In the genomic region with DNA sequence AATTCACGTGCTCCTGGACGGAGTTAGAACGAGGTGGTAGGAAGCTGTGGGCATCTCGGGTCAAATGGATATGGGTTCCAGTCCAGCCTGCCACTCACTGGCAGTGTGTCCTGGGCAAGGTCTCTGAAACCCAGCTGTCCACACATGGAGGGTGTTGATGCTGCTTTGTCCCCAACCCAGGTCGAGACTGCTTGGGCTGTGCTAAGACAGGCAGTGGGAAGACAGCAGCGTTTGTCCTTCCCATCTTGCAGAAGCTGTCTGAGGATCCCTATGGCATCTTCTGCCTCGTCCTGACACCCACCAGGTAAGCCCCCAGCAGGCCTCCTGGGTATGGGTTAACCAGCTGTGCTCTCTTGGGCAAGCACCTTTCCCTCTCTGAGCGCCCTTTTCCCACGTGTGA, we compare ENCODE assay signal across 10 cellular contexts. TPM values are rescaled to one million over a fixed set of nuclear protein-coding genes. Genes with fewer than 3 reads are reported as not detected.
A peak's percentile ranks its signal among the peaks of the same experiment; 100 is the strongest.
DNase-seq lines count a peak whose midpoint lies in the region; ATAC-seq and TF ChIP-seq lines count a peak whose summit lies in the region.
"Had no signal": no experiment of that assay in that cellular context is flagged by ENCODE, and none has a peak within 500 bp of the region (broad histone marks: within the 10 kb centered on the region; RNA-seq: fewer than 3 reads in every experiment).

No MANE protein-coding gene starts in this region.

- no peaks in the 10 kb centered on the region for H3K27me3 Mint-ChIP-seq in CD4-positive, CD25-positive, alpha-beta regulatory T cell
- H3K27me3 Mint-ChIP-seq in neural progenitor cell (ENCODE audit: insufficient read depth, low read depth): peaks cover 10% of the 10 kb centered on the region

- H3K4me1 ChIP-seq in CD4-positive, CD25-positive, alpha-beta regulatory T cell (ENCODE audit: control insufficient read depth, insufficient read depth, low read length, poor library complexity, severe bottlenecking): peaks cover 31% of the 10 kb centered on the region
- H3K4me1 ChIP-seq in NT2/D1 (ENCODE audit: insufficient read depth, insufficient read length) (peaks cover 4% of the 10 kb centered on the region), endocrine pancreas (ENCODE audit: control insufficient read depth, insufficient read depth, low read length) (peaks cover 6% of the 10 kb centered on the region), neural progenitor cell (peaks cover 3% of the 10 kb centered on the region)

- peaks cover 9% of the 10 kb centered on the region for H4K20me1 ChIP-seq in neural progenitor cell (ENCODE audit: low read depth)

- peaks cover 47% of the 10 kb centered on the region for H3K79me2 ChIP-seq in neural progenitor cell (ENCODE audit: low read depth)

- H3K36me3 ChIP-seq in CD4-positive, CD25-positive, alpha-beta regulatory T cell (ENCODE audit: control insufficient read depth, insufficient read depth, low read length): peaks cover 31% of the 10 kb centered on the region
- H3K36me3 ChIP-seq in NT2/D1 (ENCODE audit: insufficient read depth, insufficient read length, low read length) (peaks cover 55% of the 10 kb centered on the region), endocrine pancreas (ENCODE audit: control insufficient read depth, insufficient read depth, low read length) (peaks cover 4% of the 10 kb centered on the region), neural progenitor cell (no peaks in the 10 kb centered on the region)

- H3K9me3 Mint-ChIP-seq in CD4-positive, CD25-positive, alpha-beta regulatory T cell: no peaks in the 10 kb centered on the region
- no peaks in the 10 kb centered on the region for H3K9me3 Mint-ChIP-seq in neural progenitor cell

- no peak for DNase-seq in CD4-positive, CD25-positive, alpha-beta regulatory T cell
- DNase-seq in NT2/D1 (ENCODE audit: low read depth, low spot score) (no peak), neural progenitor cell (ENCODE audit: low spot score) (no peak), lower leg skin (ENCODE audit: low spot score in 2 of 2) (no peak)
- DNase-seq: amniotic stem cell, NCI-H1417 had no signal

- peaks cover 19% of the 10 kb centered on the region for H3K36me3 Mint-ChIP-seq in CD4-positive, CD25-positive, alpha-beta regulatory T cell
- peaks cover 5% of the 10 kb centered on the region for H3K36me3 Mint-ChIP-seq in neural progenitor cell

- H3K4me1 Mint-ChIP-seq in CD4-positive, CD25-positive, alpha-beta regulatory T cell: peaks cover 0 to 50% (median 15%) of the 10 kb centered on the region in 4 donors
- H3K4me1 Mint-ChIP-seq in neural progenitor cell: peaks cover 19% of the 10 kb centered on the region

- peak overlapping the region in 3 of 4 donors; percentile 76 to 90 (median 82) for H3K4me3 Mint-ChIP-seq in CD4-positive, CD25-positive, alpha-beta regulatory T cell
- peak overlapping the region; percentile 91 for H3K4me3 Mint-ChIP-seq in neural progenitor cell

- intact Hi-C loops in lower leg skin (cut with DNase I; ENCODE audit: low total_unique reads): no loop called here

- H3K27ac Mint-ChIP-seq in CD4-positive, CD25-positive, alpha-beta regulatory T cell: peak overlapping the region in 2 of 3 donors; percentile 93 to 98
- H3K27ac Mint-ChIP-seq in neural progenitor cell: no peak overlapping the region

- H3K27me3 ChIP-seq in CD4-positive, CD25-positive, alpha-beta regulatory T cell (ENCODE audit: control insufficient read depth, insufficient read depth, low read length): no peaks in the 10 kb centered on the region
- H3K27me3 ChIP-seq in NT2/D1 (ENCODE audit: insufficient read depth, insufficient read length) (no peaks in the 10 kb centered on the region), endocrine pancreas (ENCODE audit: control insufficient read depth, insufficient read depth, low read length) (no peaks in the 10 kb centered on the region), neural progenitor cell (no peaks in the 10 kb centered on the region)

- ATAC-seq in CD4-positive, CD25-positive, alpha-beta regulatory T cell (ENCODE audit: low read depth in 2 of 2): no peak
- ATAC-seq in HG02852 (IDR thresholded peaks at IDR 0.05; ENCODE audit: unreplicated experiment): no peak
- no peak for ATAC-seq in HG03159 (IDR thresholded peaks at IDR 0.05; ENCODE audit: unreplicated experiment)
- no peak for ATAC-seq in HG03565 (IDR thresholded peaks at IDR 0.05; ENCODE audit: unreplicated experiment)

- no peaks in the 10 kb centered on the region for H3K9me3 ChIP-seq in CD4-positive, CD25-positive, alpha-beta regulatory T cell (ENCODE audit: control insufficient read depth in 2 of 2, low read length in 2 of 2)
- H3K9me3 ChIP-seq in NT2/D1 (ENCODE audit: insufficient read depth, low read length): no peaks in the 10 kb centered on the region
- no peaks in the 10 kb centered on the region for H3K9me3 ChIP-seq in endocrine pancreas (ENCODE audit: control insufficient read depth, low read length)
- H3K9me3 ChIP-seq in neural progenitor cell (ENCODE audit: low read depth): no peaks in the 10 kb centered on the region

- H3K4me2 ChIP-seq in neural progenitor cell: peak overlapping the region; percentile 87

- 58 to 64% methylated on average over 7 to 9 of the region's 9 CpGs for WGBS in lower leg skin, 2 donors

- no peak for TF ChIP-seq CTCF in neural progenitor cell (IDR thresholded peaks at IDR 0.05)
- no peak for TF ChIP-seq CTCF in lower leg skin (IDR thresholded peaks at IDR 0.05)

- H3F3A ChIP-seq in neural progenitor cell (ENCODE audit: low read depth): no peaks in the 10 kb centered on the region

- peak overlapping the region; percentile 92 for H3K9ac ChIP-seq in NT2/D1 (ENCODE audit: insufficient read length, low read depth)
- H3K9ac ChIP-seq in endocrine pancreas (ENCODE audit: control insufficient read depth, insufficient read depth, low read length): peak overlapping the region; percentile 85
- H3K9ac ChIP-seq in neural progenitor cell: peak overlapping the region; percentile 67

- H2AFZ ChIP-seq in neural progenitor cell (replicated peaks): no peak overlapping the region

- peak overlapping the region; percentile 97 for H3K4me3 ChIP-seq in CD4-positive, CD25-positive, alpha-beta regulatory T cell (ENCODE audit: low read depth, low read length)
- peak overlapping the region; percentile 94 for H3K4me3 ChIP-seq in NT2/D1 (ENCODE audit: insufficient read length, low read depth)
- peak overlapping the region; percentile 77 for H3K4me3 ChIP-seq in endocrine pancreas (ENCODE audit: control insufficient read depth, insufficient read depth, low read length)
- peak overlapping the region; percentile 99 for H3K4me3 ChIP-seq in neural progenitor cell
- no peak overlapping the region for H3K4me3 ChIP-seq in lower leg skin (ENCODE audit: low read depth, poor library complexity, severe bottlenecking)

- H3K27ac ChIP-seq in CD4-positive, CD25-positive, alpha-beta regulatory T cell (ENCODE audit: insufficient read depth, low read length, poor library complexity, severe bottlenecking): peak overlapping the region; percentile 77
- no peak overlapping the region for H3K27ac ChIP-seq in neural progenitor cell

- no peak for TF ChIP-seq POLR2A in lower leg skin (IDR thresholded peaks at IDR 0.05)

RNA-seq across cellular contexts. Expression of gene DDX49, which starts 0.9 kb away (rescaled TPM):
- total RNA-seq in CD4-positive, CD25-positive, alpha-beta regulatory T cell: 48.0 TPM
- polyA plus RNA-seq in CD4-positive, CD25-positive, alpha-beta regulatory T cell: 10 to 100 TPM; 21.6 to 30.9 (median 26.4) TPM
- total RNA-seq in neural progenitor cell (ENCODE audit: low replicate concordance) (19.9 and 23.4 TPM in 2 replicates), lower leg skin (10 to 100 TPM; 50.0 to 87.7 (median 65.5) TPM)

RNA-seq across cellular contexts. Expression of gene COPE, which starts 1.2 kb away (rescaled TPM):
- 165 TPM for total RNA-seq in CD4-positive, CD25-positive, alpha-beta regulatory T cell
- polyA plus RNA-seq in CD4-positive, CD25-positive, alpha-beta regulatory T cell: 100 to 1,000 TPM; 218 to 314 (median 273) TPM
- 95.2 and 225 TPM in 2 replicates for total RNA-seq in neural progenitor cell (ENCODE audit: low replicate concordance)
- 100 to 1,000 TPM; 173 to 238 (median 197) TPM for total RNA-seq in lower leg skin

RNA-seq across cellular contexts. Expression of gene HOMER3, which starts 20.6 kb away (rescaled TPM):
- total RNA-seq in CD4-positive, CD25-positive, alpha-beta regulatory T cell: 3.6 TPM
- 1 to 10 TPM; 2.8 to 3.9 (median 3.3) TPM for polyA plus RNA-seq in CD4-positive, CD25-positive, alpha-beta regulatory T cell
- total RNA-seq in neural progenitor cell (ENCODE audit: low replicate concordance): 28.2 and 66.9 TPM in 2 replicates
- total RNA-seq in lower leg skin: 10 to 100 TPM; 32.3 to 49.5 (median 37.2) TPM

RNA-seq across cellular contexts. Expression of gene CERS1, which starts 24.4 kb away (rescaled TPM):
- not detected for total RNA-seq in CD4-positive, CD25-positive, alpha-beta regulatory T cell
- not detected for polyA plus RNA-seq in CD4-positive, CD25-positive, alpha-beta regulatory T cell
- total RNA-seq in neural progenitor cell (ENCODE audit: low replicate concordance) (1.9 and 7.6 TPM in 2 replicates), lower leg skin (under 1 TPM in 2 of 4 donors, not detected in 2; 0.39 to 0.57 TPM)
